25 cellular contexts compared by ENCODE assay signal in genomic region chr17:40675905-40676304, GRCh38. TPM values are rescaled to one million over a fixed set of nuclear protein-coding genes. Genes with fewer than 3 reads are reported as not detected.
"Had no signal": no experiment of that assay in that cellular context is flagged by ENCODE, and none has a peak within 500 bp of the region (broad histone marks: within the 10 kb centered on the region; RNA-seq: fewer than 3 reads in every experiment).

No MANE protein-coding gene starts in this region.

- H3K9me3 ChIP-seq: breast epithelium, esophagus squamous epithelium, heart right ventricle, pancreas, psoas muscle, spleen, suprapubic skin, tibial artery, upper lobe of right lung had no signal

- ATAC-seq: activated CD8-positive, alpha-beta memory T cell treated with anti-CD3 and anti-CD28 coated beads, Interleukin-2, amount 10 ng/mL, durations not matched to agents 7 days and 5 days; activated CD8-positive, alpha-beta T cell treated with anti-CD3 and anti-CD28 coated beads, Interleukin-2, amount 10 ng/mL, durations not matched to agents 7 days and 5 days; activated naive CD8-positive, alpha-beta T cell treated with anti-CD3 and anti-CD28 coated beads, Interleukin-2, amount 50 U/mL, for 24 hours; heart right ventricle; naive thymus-derived CD4-positive, alpha-beta T cell; pancreas; psoas muscle; upper lobe of right lung had no signal

- FAIRE-seq: endometrium, pancreas had no signal

- DNase-seq: activated CD4-positive, alpha-beta T cell treated with anti-CD3 and anti-CD28 coated beads, Interleukin-2, amount 50 U/mL, for 1 hour; activated CD4-positive, CD25-positive, alpha-beta regulatory T cell treated with anti-CD3 and anti-CD28 coated beads, Interleukin-2, amount 50 U/mL, for 72 hours; activated CD8-positive, alpha-beta memory T cell treated with anti-CD3 and anti-CD28 coated beads, Interleukin-2, amount 10 ng/mL, durations not matched to agents 7 days and 5 days; activated CD8-positive, alpha-beta T cell treated with anti-CD3 and anti-CD28 coated beads, Interleukin-2, amount 10 ng/mL, durations not matched to agents 7 days and 5 days; activated naive CD8-positive, alpha-beta T cell treated with anti-CD3 and anti-CD28 coated beads, Interleukin-2, amount 50 U/mL, for 24 hours; activated T-cell treated with anti-CD3 and anti-CD28 coated beads, Interleukin-2, amount 50 U/mL, for 48 hours; amygdala; central memory CD4-positive, alpha-beta T cell; esophagus squamous epithelium; foreskin melanocyte; heart right ventricle; midbrain; naive thymus-derived CD4-positive, alpha-beta T cell; nucleus accumbens; pancreas; psoas muscle; spleen; stimulated activated naive CD4-positive, alpha-beta T cell; T-helper 9 cell; tibial artery; upper lobe of right lung had no signal

- H3K27me3 ChIP-seq: breast epithelium, pancreas had no signal

- H3K4me3 ChIP-seq: breast epithelium, esophagus squamous epithelium, heart right ventricle, pancreas, psoas muscle, spleen, suprapubic skin, tibial artery, upper lobe of right lung had no signal

- H3K36me3 ChIP-seq: breast epithelium, esophagus squamous epithelium, heart right ventricle, pancreas, spleen, suprapubic skin, tibial artery, upper lobe of right lung had no signal

- H3K4me1 ChIP-seq: breast epithelium, esophagus squamous epithelium, heart right ventricle, pancreas, psoas muscle, suprapubic skin, tibial artery, upper lobe of right lung had no signal

- H3K27ac ChIP-seq: breast epithelium, epithelial cell of prostate, esophagus squamous epithelium, heart right ventricle, pancreas, psoas muscle, spleen, suprapubic skin, tibial artery, upper lobe of right lung had no signal

RNA-seq across cellular contexts. Expression of gene KRT222, which starts 10.9 kb away (rescaled TPM):
- polyA plus RNA-seq: naive thymus-derived CD4-positive, alpha-beta T cell had no signal

RNA-seq across cellular contexts. Expression of gene KRT24, which starts 27.6 kb away (rescaled TPM):
- polyA plus RNA-seq: heart right ventricle; naive thymus-derived CD4-positive, alpha-beta T cell; psoas muscle had no signal
